Comparison of ENCODE assay signal across 21 cellular contexts in genomic region chr11:103465555-103466140, GRCh38.
"Had no signal": no experiment of that assay in that cellular context is flagged by ENCODE, and none has a peak within 500 bp of the region (broad histone marks: within the 10 kb centered on the region; RNA-seq: fewer than 3 reads in every experiment).

No MANE protein-coding gene starts in this region.

- H3K4me1 Mint-ChIP-seq: activated CD4-positive, alpha-beta memory T cell treated with anti-CD3 and anti-CD28 coated beads, Interleukin-2, amount 10 ng/mL, durations not matched to agents 7 days and 5 days; activated CD4-positive, alpha-beta T cell treated with anti-CD3 and anti-CD28 coated beads for 36 hours; activated naive CD4-positive, alpha-beta T cell treated with anti-CD3 and anti-CD28 coated beads, Interleukin-2, amount 10 ng/mL, durations not matched to agents 7 days and 5 days; activated T-helper 17 cell treated with anti-CD3 and anti-CD28 coated beads, Interleukin-2, amount 50 U/mL, for 72 hours; T-helper 17 cell had no signal

- H3K27ac Mint-ChIP-seq: activated CD4-positive, alpha-beta memory T cell treated with anti-CD3 and anti-CD28 coated beads, Interleukin-2, amount 10 ng/mL, durations not matched to agents 7 days and 5 days; activated CD4-positive, alpha-beta T cell treated with anti-CD3 and anti-CD28 coated beads for 36 hours; activated naive CD4-positive, alpha-beta T cell treated with anti-CD3 and anti-CD28 coated beads, Interleukin-2, amount 10 ng/mL, durations not matched to agents 7 days and 5 days; activated naive CD8-positive, alpha-beta T cell treated with anti-CD3 and anti-CD28 coated beads for 36 hours; activated T-helper 17 cell treated with anti-CD3 and anti-CD28 coated beads, Interleukin-2, amount 50 U/mL, for 72 hours; T-helper 17 cell had no signal

- DNase-seq: activated CD4-positive, alpha-beta memory T cell treated with anti-CD3 and anti-CD28 coated beads, Interleukin-2, amount 10 ng/mL, durations not matched to agents 7 days and 5 days; activated CD4-positive, alpha-beta T cell treated with anti-CD3 and anti-CD28 coated beads for 36 hours; activated CD4-positive, alpha-beta T cell treated with anti-CD3 and anti-CD28 coated beads, Interleukin-2, amount 50 U/mL, for 1 hour; activated gamma-delta T cell treated with Interleukin-2 at 50 U/mL for 16 hours; activated naive CD4-positive, alpha-beta T cell treated with anti-CD3 and anti-CD28 coated beads, Interleukin-2, amount 10 ng/mL, durations not matched to agents 7 days and 5 days; activated naive CD8-positive, alpha-beta T cell treated with anti-CD3 and anti-CD28 coated beads for 36 hours; activated T-cell treated with anti-CD3 and anti-CD28 coated beads for 4 hours; activated T-cell treated with anti-CD3 and anti-CD28 coated beads, Interleukin-2, amount 50 U/mL, for 48 hours; cerebellar nuclear complex; KG1; NCI-H1105; NCI-H1436; NCI-H1694 treated with DMSO at 0.1 percent for 48 hours; NCI-H2029 treated with DMSO at 0.1 percent for 48 hours; NCI-H446; NCI-H524; SIG-M5; T-helper 17 cell; T1000 had no signal

- H3K9me3 Mint-ChIP-seq: activated CD4-positive, alpha-beta memory T cell treated with anti-CD3 and anti-CD28 coated beads, Interleukin-2, amount 10 ng/mL, durations not matched to agents 7 days and 5 days; activated naive CD4-positive, alpha-beta T cell treated with anti-CD3 and anti-CD28 coated beads, Interleukin-2, amount 10 ng/mL, durations not matched to agents 7 days and 5 days; activated naive CD8-positive, alpha-beta T cell treated with anti-CD3 and anti-CD28 coated beads for 36 hours; activated T-helper 17 cell treated with anti-CD3 and anti-CD28 coated beads, Interleukin-2, amount 50 U/mL, for 72 hours had no signal

- H3K36me3 Mint-ChIP-seq: activated naive CD4-positive, alpha-beta T cell treated with anti-CD3 and anti-CD28 coated beads, Interleukin-2, amount 10 ng/mL, durations not matched to agents 7 days and 5 days; activated naive CD8-positive, alpha-beta T cell treated with anti-CD3 and anti-CD28 coated beads for 36 hours had no signal

- H3K4me3 Mint-ChIP-seq: activated CD4-positive, alpha-beta memory T cell treated with anti-CD3 and anti-CD28 coated beads, Interleukin-2, amount 10 ng/mL, durations not matched to agents 7 days and 5 days; activated CD4-positive, alpha-beta T cell treated with anti-CD3 and anti-CD28 coated beads for 36 hours; activated naive CD4-positive, alpha-beta T cell treated with anti-CD3 and anti-CD28 coated beads, Interleukin-2, amount 10 ng/mL, durations not matched to agents 7 days and 5 days; activated naive CD8-positive, alpha-beta T cell treated with anti-CD3 and anti-CD28 coated beads for 36 hours; activated T-helper 17 cell treated with anti-CD3 and anti-CD28 coated beads, Interleukin-2, amount 50 U/mL, for 72 hours; T-helper 17 cell had no signal

- H3K27me3 Mint-ChIP-seq: activated CD4-positive, alpha-beta memory T cell treated with anti-CD3 and anti-CD28 coated beads, Interleukin-2, amount 10 ng/mL, durations not matched to agents 7 days and 5 days; activated CD4-positive, alpha-beta T cell treated with anti-CD3 and anti-CD28 coated beads for 36 hours; activated naive CD4-positive, alpha-beta T cell treated with anti-CD3 and anti-CD28 coated beads, Interleukin-2, amount 10 ng/mL, durations not matched to agents 7 days and 5 days; activated naive CD8-positive, alpha-beta T cell treated with anti-CD3 and anti-CD28 coated beads for 36 hours; activated T-helper 17 cell treated with anti-CD3 and anti-CD28 coated beads, Interleukin-2, amount 50 U/mL, for 72 hours; T-helper 17 cell had no signal

- H3K27ac ChIP-seq: VCaP had no signal

- ATAC-seq: activated CD4-positive, alpha-beta T cell treated with anti-CD3 and anti-CD28 coated beads for 36 hours; activated T-helper 17 cell treated with anti-CD3 and anti-CD28 coated beads, Interleukin-2, amount 50 U/mL, for 72 hours; T-helper 17 cell had no signal
